ENCODE assay signal across 25 cellular contexts in the genomic region with DNA sequence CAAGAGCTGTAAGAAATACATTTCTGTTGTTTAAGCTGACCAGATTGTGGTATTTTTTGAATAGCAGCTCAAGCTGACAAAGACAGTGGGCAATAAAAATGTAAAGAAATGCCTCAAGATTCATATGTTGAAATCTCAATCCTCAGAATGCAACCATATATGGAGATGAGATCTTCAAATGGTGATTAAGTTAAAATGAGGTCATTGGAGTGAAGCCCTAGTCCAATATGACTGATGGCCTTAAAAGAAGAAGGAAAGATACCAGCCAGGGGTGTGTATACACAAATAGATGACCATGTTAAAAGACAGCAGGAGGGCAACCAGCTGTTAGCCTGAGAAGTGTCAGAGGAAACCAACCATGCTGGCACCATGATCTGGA. TPM values are rescaled to one million over a fixed set of nuclear protein-coding genes. Genes with fewer than 3 reads are reported as not detected.
"Had no signal": no experiment of that assay in that cellular context is flagged by ENCODE, and none has a peak within 500 bp of the region (broad histone marks: within the 10 kb centered on the region; RNA-seq: fewer than 3 reads in every experiment).

No MANE protein-coding gene starts in this region.

- H3K36me3 Mint-ChIP-seq: activated naive CD4-positive, alpha-beta T cell treated with anti-CD3 and anti-CD28 coated beads, Interleukin-2, amount 50 U/mL, for 24 hours; memory B cell had no signal

- H3K4me1 ChIP-seq: prostate gland, tibial nerve, vagina had no signal

- H3K9me3 ChIP-seq: prostate gland, vagina had no signal

- FAIRE-seq: colon, endometrium had no signal

- H3K27ac ChIP-seq: prostate gland, skin epidermis, tibial nerve, vagina had no signal

- H3K9me3 Mint-ChIP-seq: activated naive CD4-positive, alpha-beta T cell treated with anti-CD3 and anti-CD28 coated beads, Interleukin-2, amount 50 U/mL, for 24 hours had no signal

- H3K27me3 ChIP-seq: vagina had no signal

- ATAC-seq: left ventricle myocardium superior; natural killer cell treated with Interleukin-12 subunit alpha and Interleukin-12 subunit beta and Interleukin-15 and Interleukin-18, amount 100 ng/mL, for 72 hours; right cardiac atrium had no signal

- H3K4me3 ChIP-seq: prostate gland, skin epidermis, tibial nerve, vagina had no signal

- H3K36me3 ChIP-seq: prostate gland, tibial nerve, vagina had no signal

- H3K27ac Mint-ChIP-seq: activated CD4-positive, alpha-beta memory T cell treated with anti-CD3 and anti-CD28 coated beads, Interleukin-2, amount 10 ng/mL, durations not matched to agents 7 days and 5 days; activated naive CD4-positive, alpha-beta T cell treated with anti-CD3 and anti-CD28 coated beads, Interleukin-2, amount 50 U/mL, for 24 hours; memory B cell had no signal

- H3K4me3 Mint-ChIP-seq: activated CD4-positive, alpha-beta memory T cell treated with anti-CD3 and anti-CD28 coated beads, Interleukin-2, amount 10 ng/mL, durations not matched to agents 7 days and 5 days; activated naive CD4-positive, alpha-beta T cell treated with anti-CD3 and anti-CD28 coated beads, Interleukin-2, amount 50 U/mL, for 24 hours; memory B cell; natural killer cell treated with Interleukin-12 subunit alpha and Interleukin-12 subunit beta and Interleukin-15 and Interleukin-18, amount 100 ng/mL, for 72 hours had no signal

- H3K4me1 Mint-ChIP-seq: activated naive CD4-positive, alpha-beta T cell treated with anti-CD3 and anti-CD28 coated beads, Interleukin-2, amount 50 U/mL, for 24 hours; memory B cell had no signal

- DNase-seq: activated CD4-positive, alpha-beta memory T cell treated with anti-CD3 and anti-CD28 coated beads, Interleukin-2, amount 10 ng/mL, durations not matched to agents 7 days and 5 days; activated CD4-positive, alpha-beta T cell treated with anti-CD3 and anti-CD28 coated beads for 4 hours; activated effector memory CD4-positive, alpha-beta T cell treated with anti-CD3 and anti-CD28 coated beads, Interleukin-2, amount 50 U/mL, for 16 hours; activated T-cell treated with anti-CD3 and anti-CD28 coated beads, Interleukin-2, amount 50 U/mL, for 48 hours; amniotic stem cell; hippocampal formation; kidney glomerular epithelial cell; left ventricle myocardium superior; nucleus accumbens; right cardiac atrium; stimulated activated CD4-positive, alpha-beta T cell treated with anti-CD3 and anti-CD28 coated beads, Interleukin-4, amount 100 ng/mL, for 24 hours; stimulated activated naive CD4-positive, alpha-beta T cell had no signal

RNA-seq across cellular contexts. Expression of gene DDO, which starts 7.1 kb away (rescaled TPM):
- total RNA-seq: activated CD4-positive, alpha-beta memory T cell treated with anti-CD3 and anti-CD28 coated beads, Interleukin-2, amount 10 ng/mL, durations not matched to agents 7 days and 5 days; vagina had no signal

RNA-seq across cellular contexts. Expression of gene SLC22A16, which starts 54.0 kb away (rescaled TPM):
- total RNA-seq: activated CD4-positive, alpha-beta memory T cell treated with anti-CD3 and anti-CD28 coated beads, Interleukin-2, amount 10 ng/mL, durations not matched to agents 7 days and 5 days; cardiac septum; glomerular endothelial cell; left ventricle myocardium superior; mucosa of gallbladder; natural killer cell treated with Interleukin-12 subunit alpha and Interleukin-12 subunit beta and Interleukin-15 and Interleukin-18, amount 100 ng/mL, for 72 hours; tibial nerve; vagina had no signal
- polyA plus RNA-seq: esophagus, right cardiac atrium had no signal
